Comparison of ENCODE assay signal across 15 cellular contexts in the genomic region with DNA sequence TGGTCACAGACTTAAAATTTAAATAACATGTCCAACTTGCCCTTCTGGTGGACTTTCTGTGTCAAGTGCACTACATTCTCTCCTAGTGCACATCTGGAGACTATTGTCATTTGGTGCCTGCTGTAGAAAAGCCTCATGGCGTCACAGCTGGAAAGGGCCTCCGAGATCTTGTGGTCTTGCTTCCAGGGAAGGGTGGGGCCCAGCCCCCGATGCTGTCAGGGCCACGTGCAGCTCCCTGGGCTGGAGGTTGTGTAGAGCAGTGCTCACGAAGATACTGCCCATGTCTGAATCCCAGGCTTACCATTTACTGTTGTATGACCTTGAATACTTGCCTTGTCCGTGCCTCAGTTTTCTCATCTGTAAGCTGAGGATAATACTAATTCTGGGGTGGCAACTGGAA.
"Had no signal": no experiment of that assay in that cellular context is flagged by ENCODE, and none has a peak within 500 bp of the region (broad histone marks: within the 10 kb centered on the region; RNA-seq: fewer than 3 reads in every experiment).

No MANE protein-coding gene starts in this region.

- H3K27ac ChIP-seq: cardiac muscle cell, esophagus muscularis mucosa, neutrophil, parathyroid adenoma, testis had no signal

- H3K4me1 Mint-ChIP-seq: stimulated activated naive CD8-positive, alpha-beta T cell treated with anti-CD3 and anti-CD28 coated beads, Interleukin-15, amount 100 ng/mL, for 72 hours had no signal

- H3K36me3 ChIP-seq: cardiac muscle cell, esophagus muscularis mucosa, neutrophil had no signal

- H3K4me3 Mint-ChIP-seq: activated naive CD4-positive, alpha-beta T cell treated with anti-CD3 and anti-CD28 coated beads for 36 hours; naive thymus-derived CD4-positive, alpha-beta T cell; stimulated activated naive CD8-positive, alpha-beta T cell treated with anti-CD3 and anti-CD28 coated beads, Interleukin-15, amount 100 ng/mL, for 72 hours had no signal

- H3K27me3 Mint-ChIP-seq: stimulated activated naive CD8-positive, alpha-beta T cell treated with anti-CD3 and anti-CD28 coated beads, Interleukin-15, amount 100 ng/mL, for 72 hours had no signal

- ATAC-seq: naive thymus-derived CD4-positive, alpha-beta T cell; stimulated activated naive CD8-positive, alpha-beta T cell treated with anti-CD3 and anti-CD28 coated beads, Interleukin-15, amount 100 ng/mL, for 72 hours had no signal

- FAIRE-seq: colon had no signal

- H3K79me2 ChIP-seq: parathyroid adenoma had no signal

- H3K4me3 ChIP-seq: cardiac muscle cell, esophagus muscularis mucosa, smooth muscle cell, testis had no signal

- H3K27ac Mint-ChIP-seq: activated naive CD4-positive, alpha-beta T cell treated with anti-CD3 and anti-CD28 coated beads for 36 hours; stimulated activated naive CD8-positive, alpha-beta T cell treated with anti-CD3 and anti-CD28 coated beads, Interleukin-15, amount 100 ng/mL, for 72 hours had no signal

- H3K9me3 ChIP-seq: esophagus muscularis mucosa, neutrophil, testis had no signal

- H3K36me3 Mint-ChIP-seq: naive thymus-derived CD4-positive, alpha-beta T cell had no signal

- H3K9me3 Mint-ChIP-seq: activated naive CD4-positive, alpha-beta T cell treated with anti-CD3 and anti-CD28 coated beads for 36 hours; naive thymus-derived CD4-positive, alpha-beta T cell; stimulated activated naive CD8-positive, alpha-beta T cell treated with anti-CD3 and anti-CD28 coated beads, Interleukin-15, amount 100 ng/mL, for 72 hours had no signal

- DNase-seq: activated CD4-positive, CD25-positive, alpha-beta regulatory T cell treated with anti-CD3 and anti-CD28 coated beads, Interleukin-2, amount 50 U/mL, for 72 hours; activated naive CD4-positive, alpha-beta T cell treated with anti-CD3 and anti-CD28 coated beads for 36 hours; hypothalamus; kidney glomerular epithelial cell; naive thymus-derived CD4-positive, alpha-beta T cell; stimulated activated naive CD8-positive, alpha-beta T cell treated with anti-CD3 and anti-CD28 coated beads, Interleukin-15, amount 100 ng/mL, for 72 hours; T-helper 1 cell; T1000; testis had no signal

- H3K4me2 ChIP-seq: smooth muscle cell had no signal

- H3K27me3 ChIP-seq: cardiac muscle cell, esophagus muscularis mucosa, testis had no signal

- H2AFZ ChIP-seq: parathyroid adenoma had no signal

- H3K9ac ChIP-seq: parathyroid adenoma had no signal
